In genomic region chr14:102626530-102626929, GRCh38 we compare ENCODE assay signal across 13 cellular contexts.
"Had no signal": no experiment of that assay in that cellular context is flagged by ENCODE, and none has a peak within 500 bp of the region (broad histone marks: within the 10 kb centered on the region; RNA-seq: fewer than 3 reads in every experiment).

No MANE protein-coding gene starts in this region.

- H3K36me3 Mint-ChIP-seq: natural killer cell had no signal

- H3K27me3 Mint-ChIP-seq: activated CD4-positive, alpha-beta memory T cell treated with anti-CD3 and anti-CD28 coated beads, Interleukin-2, amount 10 ng/mL, durations not matched to agents 7 days and 5 days; activated naive CD8-positive, alpha-beta T cell had no signal

- ATAC-seq: esophagus mucosa; left colon; natural killer cell; stimulated activated naive CD8-positive, alpha-beta T cell treated with anti-CD3 and anti-CD28 coated beads, Interleukin-15, Interleukin-2, amounts not matched to agents 100 U/mL and 50 U/mL, for 24 hours had no signal

- DNase-seq: activated CD4-positive, alpha-beta memory T cell treated with anti-CD3 and anti-CD28 coated beads, Interleukin-2, amount 10 ng/mL, durations not matched to agents 7 days and 5 days; activated CD8-positive, alpha-beta memory T cell treated with anti-CD3 and anti-CD28 coated beads, Interleukin-2, amount 50 U/mL, for 4 hours; amygdala; left colon; natural killer cell; stimulated activated CD4-positive, alpha-beta T cell treated with anti-CD3 and anti-CD28 coated beads, Interleukin-12 subunit alpha, Interleukin-12 subunit beta, amount 100 ng/mL, for 4 hours; stimulated activated naive CD8-positive, alpha-beta T cell treated with anti-CD3 and anti-CD28 coated beads, Interleukin-15, Interleukin-2, amounts not matched to agents 100 U/mL and 50 U/mL, for 24 hours; T-helper 9 cell; upper lobe of left lung had no signal

- H3K27ac Mint-ChIP-seq: activated CD4-positive, alpha-beta memory T cell treated with anti-CD3 and anti-CD28 coated beads, Interleukin-2, amount 10 ng/mL, durations not matched to agents 7 days and 5 days; activated T-helper 2 cell treated with anti-CD3 and anti-CD28 coated beads, Interferon-gamma antibody, Interleukin-2, Interleukin-4, amounts not matched to agents 10 μg/mL and 5 μg/mL and 100 μg/mL, durations not matched to agents 14 hours and 24 hours and 36 hours; natural killer cell had no signal

- H3K4me3 ChIP-seq: suprapubic skin, upper lobe of left lung had no signal

- H3K27ac ChIP-seq: suprapubic skin, upper lobe of left lung had no signal

- H3K27me3 ChIP-seq: suprapubic skin, upper lobe of left lung had no signal

- H3K9me3 ChIP-seq: suprapubic skin, upper lobe of left lung had no signal

- H3K36me3 ChIP-seq: suprapubic skin, upper lobe of left lung had no signal

- H3K9me3 Mint-ChIP-seq: activated CD4-positive, alpha-beta memory T cell treated with anti-CD3 and anti-CD28 coated beads, Interleukin-2, amount 10 ng/mL, durations not matched to agents 7 days and 5 days; activated T-helper 2 cell treated with anti-CD3 and anti-CD28 coated beads, Interferon-gamma antibody, Interleukin-2, Interleukin-4, amounts not matched to agents 10 μg/mL and 5 μg/mL and 100 μg/mL, durations not matched to agents 14 hours and 24 hours and 36 hours; natural killer cell had no signal

- H3K4me3 Mint-ChIP-seq: activated CD4-positive, alpha-beta memory T cell treated with anti-CD3 and anti-CD28 coated beads, Interleukin-2, amount 10 ng/mL, durations not matched to agents 7 days and 5 days; activated naive CD8-positive, alpha-beta T cell; natural killer cell had no signal
